ENCODE assay signal across 19 cellular contexts in the genomic region with DNA sequence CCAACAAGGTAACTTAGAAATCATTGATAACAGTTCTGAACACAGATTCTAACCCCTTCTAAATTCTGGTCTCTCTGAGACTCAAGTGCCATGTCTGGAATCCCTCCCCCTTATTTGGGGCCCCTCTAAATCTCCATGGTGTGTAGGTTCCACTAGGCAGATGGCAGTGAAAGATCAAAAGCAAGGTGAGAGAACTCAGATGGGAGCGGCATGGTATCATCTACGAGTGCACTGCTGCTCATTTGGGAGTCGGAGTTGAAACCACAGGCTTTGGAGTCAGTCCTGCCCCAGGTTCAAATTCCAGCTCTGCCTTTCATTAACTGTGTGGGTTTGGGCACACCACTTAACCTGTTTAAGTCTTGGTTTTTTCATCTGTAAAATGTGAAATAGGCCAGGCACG.
DNase-seq lines count a peak whose midpoint lies in the region; ATAC-seq and TF ChIP-seq lines count a peak whose summit lies in the region.
"Had no signal": no experiment of that assay in that cellular context is flagged by ENCODE, and none has a peak within 500 bp of the region (broad histone marks: within the 10 kb centered on the region; RNA-seq: fewer than 3 reads in every experiment).

No MANE protein-coding gene starts in this region.

- no peak overlapping the region for H3K27ac ChIP-seq in esophagus muscularis mucosa (replicated peaks in 1 of 4)
- H3K27ac ChIP-seq in A673 (ENCODE audit: low read depth, low read length, poor library complexity, severe bottlenecking): no peak overlapping the region

- H3K9me3 Mint-ChIP-seq in activated B cell treated with CpG ODN at 0.5 μM for 24 hours (no peaks in the 10 kb centered on the region), natural killer cell (no peaks in the 10 kb centered on the region)
- H3K9me3 Mint-ChIP-seq: CD4-positive, alpha-beta T cell; HFFc6 had no signal

- H3K4me3 Mint-ChIP-seq in activated B cell treated with CpG ODN at 0.5 μM for 24 hours (no peak overlapping the region), natural killer cell (no peak overlapping the region)
- H3K4me3 Mint-ChIP-seq: B cell; CD4-positive, alpha-beta T cell; HFFc6 had no signal

- H3K27me3 Mint-ChIP-seq in activated B cell treated with CpG ODN at 0.5 μM for 24 hours (no peaks in the 10 kb centered on the region), natural killer cell (ENCODE audit: low read depth in 2 of 2) (no peaks in the 10 kb centered on the region)
- H3K27me3 Mint-ChIP-seq: B cell; CD4-positive, alpha-beta T cell had no signal

- TF ChIP-seq POLR2A in esophagus muscularis mucosa (IDR thresholded peaks at IDR 0.05; ENCODE audit: low read depth): no peak

- BruUV-seq in A673 (replicated peaks; lab: Mats Ljungman, UMichigan): no TSS peak

- H3K27me3 ChIP-seq in esophagus muscularis mucosa (no peaks in the 10 kb centered on the region), A673 (replicated peaks; ENCODE audit: insufficient read depth, low read depth, low read length, poor library complexity) (no peaks in the 10 kb centered on the region)

- CTCF ChIA-PET in activated B cell treated with CpG ODN at 0.5 μM for 24 hours (lab: Charles Lee) (no interaction called here), A673 (lab: Charles Lee) (no interaction called here)

- H3K9me3 ChIP-seq in esophagus muscularis mucosa: no peaks in the 10 kb centered on the region
- no peaks in the 10 kb centered on the region for H3K9me3 ChIP-seq in A673 (ENCODE audit: low read depth, low read length, poor library complexity, severe bottlenecking)
- H3K9me3 ChIP-seq: HAP-1 had no signal

- H3K36me3 ChIP-seq in esophagus muscularis mucosa (no peaks in the 10 kb centered on the region), A673 (ENCODE audit: insufficient read depth, low read length, poor library complexity, severe bottlenecking) (no peaks in the 10 kb centered on the region)
- H3K36me3 ChIP-seq: HAP-1 had no signal

- H3K27ac Mint-ChIP-seq in activated B cell treated with CpG ODN at 0.5 μM for 24 hours: peak overlapping the region; percentile 47
- no peak overlapping the region for H3K27ac Mint-ChIP-seq in natural killer cell
- H3K27ac Mint-ChIP-seq: B cell; CD4-positive, alpha-beta T cell; HFFc6 had no signal

- H3K36me3 Mint-ChIP-seq in activated B cell treated with CpG ODN at 0.5 μM for 24 hours (ENCODE audit: low read depth) (no peaks in the 10 kb centered on the region), natural killer cell (no peaks in the 10 kb centered on the region)

- WGBS in esophagus muscularis mucosa: 96% methylated on average over 4 of the region's 4 CpGs

- H3K4me1 ChIP-seq in esophagus muscularis mucosa (peaks cover 0 to 19% (median 11%) of the 10 kb centered on the region in 4 donors), A673 (ENCODE audit: insufficient read depth, low read length, poor library complexity, severe bottlenecking) (no peaks in the 10 kb centered on the region)

- no peak for ATAC-seq in activated B cell treated with CpG ODN at 0.5 μM for 24 hours (ENCODE audit: low read depth)
- ATAC-seq in natural killer cell: no peak

- no peak for TF ChIP-seq EP300 in esophagus muscularis mucosa (IDR thresholded peaks at IDR 0.05)

- POLR2A ChIA-PET in activated B cell treated with CpG ODN at 0.5 μM for 24 hours (lab: Charles Lee): no interaction called here
- POLR2A ChIA-PET in A673 (lab: Charles Lee; ENCODE audit: low non-redundant PET): no interaction called here

- intact Hi-C loops in activated B cell treated with CpG ODN at 0.5 μM for 24 hours (cut with micrococcal nuclease): no loop called here
- intact Hi-C loops in esophagus muscularis mucosa (cut with DNase I): no loop called here
- intact Hi-C loops in A673 (cut with micrococcal nuclease; ENCODE audit: unreplicated experiment): no loop called here
- intact Hi-C loops in natural killer cell (cut with micrococcal nuclease): no loop called here

- peak; percentile 34 for DNase-seq in NCI-H82 (lab: John Stamatoyannopoulos, UW)
- DNase-seq in NCI-H82 treated with DMSO at 0.1 percent for 48 hours (lab: John Stamatoyannopoulos, UW; ENCODE audit: unreplicated experiment): no peak
- peak; percentile 12 for DNase-seq in NCI-H524 treated with DMSO at 0.1 percent for 48 hours (lab: John Stamatoyannopoulos, UW)
- no peak for DNase-seq in activated B cell treated with CpG ODN at 0.5 μM for 24 hours
- peak; percentile 34 for DNase-seq in esophagus muscularis mucosa (ENCODE audit: extremely low spot score)
- DNase-seq in hypothalamus (lab: John Stamatoyannopoulos, UW): no peak
- no peak for DNase-seq in A673 (ENCODE audit: low spot score)
- DNase-seq in natural killer cell: no peak
- DNase-seq: 8988T; ACHN; CD4-positive, alpha-beta T cell; DMS153; DMS79 treated with DMSO at 0.1 percent for 48 hours; EL; GDM1; GOT3; HFFc6 had no signal

- no peak overlapping the region for H3K4me3 ChIP-seq in esophagus muscularis mucosa
- no peak overlapping the region for H3K4me3 ChIP-seq in A673 (ENCODE audit: low read depth, low read length, poor library complexity, severe bottlenecking)
- H3K4me3 ChIP-seq: HAP-1 had no signal

- peaks cover 6% of the 10 kb centered on the region for H3K4me1 Mint-ChIP-seq in activated B cell treated with CpG ODN at 0.5 μM for 24 hours
- peaks cover 0 to 5% of the 10 kb centered on the region in 2 donors for H3K4me1 Mint-ChIP-seq in natural killer cell

- TF ChIP-seq CTCF in activated B cell treated with CpG ODN at 0.5 μM for 24 hours (IDR thresholded peaks at IDR 0.05) (no peak), esophagus muscularis mucosa (IDR thresholded peaks at IDR 0.05) (no peak), A673 (conservative IDR thresholded peaks at IDR 0.05; ENCODE audit: low read depth, low read length) (no peak), natural killer cell (IDR thresholded peaks at IDR 0.05) (no peak)

Comparison
In these comparisons a context has a peak if more than half of its experiments do, and no peak if none do; other contexts are left out.
1. DNase-seq: peak in NCI-H82 (single experiment), NCI-H524 treated with DMSO at 0.1 percent for 48 hours (single experiment) and esophagus muscularis mucosa (single experiment); none in NCI-H82 treated with DMSO at 0.1 percent for 48 hours (single experiment), activated B cell treated with CpG ODN at 0.5 μM for 24 hours (single experiment), hypothalamus (0 of 51), A673 (single experiment) and natural killer cell (single experiment).